Comparison of ENCODE assay signal across 21 cellular contexts in the genomic region with DNA sequence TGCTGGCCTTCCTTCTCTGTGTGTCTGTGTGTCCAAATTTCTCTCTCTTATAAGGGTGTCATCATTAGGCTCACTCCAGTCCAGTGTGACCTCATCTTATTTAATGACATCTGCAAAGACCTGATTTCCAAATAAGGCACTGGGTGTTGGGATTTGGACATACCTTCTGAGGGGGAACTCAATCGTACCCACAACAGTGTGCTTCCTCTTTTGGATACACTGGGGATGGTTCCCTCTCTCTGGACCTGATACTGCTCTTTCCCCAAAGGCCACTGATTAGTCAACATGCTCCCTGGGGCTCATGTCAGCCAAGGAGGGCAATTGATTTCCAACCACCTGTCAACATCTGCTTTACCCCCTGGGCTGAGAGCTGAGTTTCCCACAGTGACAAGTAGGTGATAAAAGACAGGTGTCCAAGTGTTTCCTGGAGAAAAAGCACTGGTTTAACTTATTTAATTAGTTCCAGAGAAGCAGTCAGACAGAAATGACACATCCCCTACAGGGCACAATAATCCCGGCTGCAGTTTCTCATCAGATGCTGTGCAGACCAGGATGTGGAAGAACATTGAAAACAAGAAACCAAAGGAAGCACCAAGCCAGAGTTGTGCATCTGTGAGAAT. TPM values are rescaled to one million over a fixed set of nuclear protein-coding genes. Genes with fewer than 3 reads are reported as not detected.
DNase-seq lines count a peak whose midpoint lies in the region; ATAC-seq, FAIRE-seq and TF ChIP-seq lines count a peak whose summit lies in the region.
"Had no signal": no experiment of that assay in that cellular context is flagged by ENCODE, and none has a peak within 500 bp of the region (broad histone marks: within the 10 kb centered on the region; RNA-seq: fewer than 3 reads in every experiment).

No MANE protein-coding gene starts in this region.

- H3K27ac ChIP-seq in HepG2 (ENCODE audit: extremely low read length, insufficient read depth, low read length) (no peak overlapping the region), right lobe of liver (no peak overlapping the region), VCaP (peak overlapping the region; percentile 83; the same call in 1 of the 2 replicates), PC-9 (no peak overlapping the region)
- H3K27ac ChIP-seq: sigmoid colon had no signal

- in situ Hi-C loops in HepG2 (cut with HindIII; ENCODE audit: extremely low pct_ligation_motif_present, low pct_unique_long_range_greater_than_20kb) = no loop called here

- no peaks in the 10 kb centered on the region for H3K36me3 ChIP-seq in HepG2 (replicated peaks in 1 of 2; ENCODE audit: control insufficient read depth in 1 of 2, insufficient read depth in 2 of 2, low read length in 2 of 2)
- H3K36me3 ChIP-seq in right lobe of liver = no peaks in the 10 kb centered on the region
- H3K36me3 ChIP-seq in PC-9 (ENCODE audit: low read depth) = no peaks in the 10 kb centered on the region
- H3K36me3 ChIP-seq: sigmoid colon had no signal

- no TSS peak for BruUV-seq in HepG2 (replicated peaks; lab: Mats Ljungman, UMichigan)
- no TSS peak for BruUV-seq in PC-9 (replicated peaks; lab: Mats Ljungman, UMichigan)

- 3% methylated on average over 2 of the region's 2 CpGs for WGBS in HepG2 (ENCODE audit: low lambda C conversion rate)
- WGBS in right lobe of liver (ENCODE audit: insufficient coverage, low coverage, low lambda C conversion rate, missing lambda C conversion rate) = 25% methylated on average over 2 of the region's 2 CpGs

- no peaks in the 10 kb centered on the region for H3K4me1 ChIP-seq in HepG2 (ENCODE audit: insufficient read depth, low read length)
- H3K4me1 ChIP-seq in right lobe of liver = no peaks in the 10 kb centered on the region
- H3K4me1 ChIP-seq in PC-9 (replicated peaks; ENCODE audit: insufficient read depth) = no peaks in the 10 kb centered on the region
- H3K4me1 ChIP-seq: sigmoid colon had no signal

- CTCF ChIA-PET in HepG2 (lab: Yijun Ruan, JAX; ENCODE audit: low intra/inter-chr PET ratio, low total read pairs) = no interaction called here
- CTCF ChIA-PET in PC-9 (lab: Charles Lee) = no interaction called here

- no peaks in the 10 kb centered on the region for H3K9me2 ChIP-seq in PC-9 (ENCODE audit: insufficient read depth)

- no peak for TF ChIP-seq RAD21 in HepG2 (CRISPR knock-in tag; IDR thresholded peaks at IDR 0.05)

- intact Hi-C loops in HepG2 (cut with micrococcal nuclease; ENCODE audit: unreplicated experiment) = no loop called here
- intact Hi-C loops in right lobe of liver (cut with DNase I) = no loop called here
- intact Hi-C loops in PC-9 (cut with micrococcal nuclease; ENCODE audit: unreplicated experiment) = no loop called here

- no peak for TF ChIP-seq EP300 in HepG2 (IDR thresholded peaks at IDR 0.05; ENCODE audit: low read depth in 2 of 2, low read length in 2 of 2)
- no peak for TF ChIP-seq EP300 in HepG2 (CRISPR knock-in tag; IDR thresholded peaks at IDR 0.05; ENCODE audit: borderline replicate concordance)

- H3K9me3 ChIP-seq in HepG2 (ENCODE audit: low read length) = no peaks in the 10 kb centered on the region
- no peaks in the 10 kb centered on the region for H3K9me3 ChIP-seq in right lobe of liver
- H3K9me3 ChIP-seq in PC-9 (ENCODE audit: insufficient read depth, low read depth) = no peaks in the 10 kb centered on the region
- H3K9me3 ChIP-seq: sigmoid colon had no signal

- POLR2A ChIA-PET in HepG2 (lab: Yijun Ruan, JAX) (no interaction called here), PC-9 (lab: Charles Lee; ENCODE audit: unreplicated experiment) (no interaction called here)

- DNase-seq in HepG2 (ENCODE audit: low spot score) (no peak), right lobe of liver (no peak), NCI-H345 treated with DMSO at 0.1 percent for 48 hours (lab: John Stamatoyannopoulos, UW; ENCODE audit: unreplicated experiment) (peak; percentile 71), PC-9 (no peak), RPMI8226 (no peak)
- DNase-seq: activated CD4-positive, alpha-beta T cell treated with anti-CD3 and anti-CD28 coated beads, Interleukin-2, amount 50 U/mL, for 4 hours; activated gamma-delta T cell treated with Interleukin-2 at 50 U/mL for 16 hours; CD4-positive, CD25-positive, alpha-beta regulatory T cell; cortex of kidney; Karpas-422; left colon; NCI-H1105 treated with DMSO at 0.1 percent for 48 hours; NCI-H446; nephron progenitor cell; SHP77 treated with DMSO at 0.1 percent for 48 hours had no signal

- H3K4me2 ChIP-seq in HepG2 (ENCODE audit: low read depth, low read length) = no peak overlapping the region
- H3K4me2 ChIP-seq in PC-9 = no peak overlapping the region

- H3K4me3 ChIP-seq in HepG2 (replicated peaks in 1 of 3; ENCODE audit: insufficient read depth in 1 of 3, low read depth in 2 of 3, low read length in 3 of 3) = no peak overlapping the region
- H3K4me3 ChIP-seq in right lobe of liver = no peak overlapping the region
- no peak overlapping the region for H3K4me3 ChIP-seq in PC-9
- H3K4me3 ChIP-seq: sigmoid colon had no signal

- no peak overlapping the region for H3K9ac ChIP-seq in HepG2 (ENCODE audit: insufficient read depth, low read depth, low read length)

- no peak for ATAC-seq in HepG2
- no peak for ATAC-seq in right lobe of liver
- no peak for ATAC-seq in HG03095 (IDR thresholded peaks at IDR 0.05; ENCODE audit: unreplicated experiment)
- ATAC-seq in HG03432 (IDR thresholded peaks at IDR 0.05; ENCODE audit: unreplicated experiment) = no peak
- ATAC-seq: left colon, WTC11 had no signal

- TF ChIP-seq POLR2A in HepG2 (IDR thresholded peaks at IDR 0.05; ENCODE audit: insufficient read depth in 1 of 2, low read depth in 2 of 2, low read length in 2 of 2) = no peak
- no peak for TF ChIP-seq POLR2A in right lobe of liver (IDR thresholded peaks at IDR 0.05)

- H2AFZ ChIP-seq in HepG2 (ENCODE audit: low read length) = no peak overlapping the region
- H2AFZ ChIP-seq in PC-9 = no peak overlapping the region

- H3F3A ChIP-seq in PC-9 (ENCODE audit: insufficient read depth, low read depth) = no peaks in the 10 kb centered on the region

- TF ChIP-seq CTCF in HepG2 (CRISPR knock-in tag; IDR thresholded peaks at IDR 0.05) (no peak), right lobe of liver (IDR thresholded peaks at IDR 0.05) (no peak), VCaP (conservative IDR thresholded peaks at IDR 0.05) (no peak), PC-9 (conservative IDR thresholded peaks at IDR 0.05) (no peak)

- no peak for FAIRE-seq in HepG2 (lab: Jason Lieb, UNC)
- FAIRE-seq: endometrium had no signal

- no peaks in the 10 kb centered on the region for H3K79me2 ChIP-seq in HepG2 (ENCODE audit: insufficient read depth, low read length)
- H3K79me2 ChIP-seq in PC-9 (ENCODE audit: low read depth) = no peaks in the 10 kb centered on the region

- H4K20me1 ChIP-seq in HepG2 (ENCODE audit: insufficient read depth, low read length) (no peaks in the 10 kb centered on the region), PC-9 (ENCODE audit: insufficient read depth) (0 out of 2 replicates have a peak, but pooled peaks cover 5% of the 10 kb centered on the region)

- peaks cover 5 to 52% of the 10 kb centered on the region in 2 experiments for H3K27me3 ChIP-seq in HepG2 (ENCODE audit: control insufficient read depth in 1 of 2, insufficient read depth in 2 of 2, low read length in 2 of 2)
- no peaks in the 10 kb centered on the region for H3K27me3 ChIP-seq in right lobe of liver
- H3K27me3 ChIP-seq in PC-9 (ENCODE audit: insufficient read depth, low read depth) = peaks cover 100% of the 10 kb centered on the region

TF ChIP-seq in HepG2, 621 proteins besides CTCF, POLR2A, EP300 and RAD21 (continues in another document):
- no peak for TF ChIP-seq DNMT3B (CRISPR knock-in tag; conservative IDR thresholded peaks at IDR 0.05)
- no peak for TF ChIP-seq NFIB (CRISPR knock-in tag; IDR thresholded peaks at IDR 0.05; ENCODE audit: borderline replicate concordance)
- TF ChIP-seq RBAK (CRISPR knock-in tag; IDR thresholded peaks at IDR 0.05) = no peak
- TF ChIP-seq, protein P1, sequence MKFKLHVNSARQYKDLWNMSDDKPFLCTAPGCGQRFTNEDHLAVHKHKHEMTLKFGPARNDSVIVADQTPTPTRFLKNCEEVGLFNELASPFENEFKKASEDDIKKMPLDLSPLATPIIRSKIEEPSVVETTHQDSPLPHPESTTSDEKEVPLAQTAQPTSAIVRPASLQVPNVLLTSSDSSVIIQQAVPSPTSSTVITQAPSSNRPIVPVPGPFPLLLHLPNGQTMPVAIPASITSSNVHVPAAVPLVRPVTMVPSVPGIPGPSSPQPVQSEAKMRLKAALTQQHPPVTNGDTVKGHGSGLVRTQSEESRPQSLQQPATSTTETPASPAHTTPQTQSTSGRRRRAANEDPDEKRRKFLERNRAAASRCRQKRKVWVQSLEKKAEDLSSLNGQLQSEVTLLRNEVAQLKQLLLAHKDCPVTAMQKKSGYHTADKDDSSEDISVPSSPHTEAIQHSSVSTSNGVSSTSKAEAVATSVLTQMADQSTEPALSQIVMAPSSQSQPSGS (CRISPR knock-in tag; IDR thresholded peaks at IDR 0.05) = no peak
- TF ChIP-seq ATF7 (IDR thresholded peaks at IDR 0.05) = 0 out of 2 replicates have a peak, but pooled peaks have one; percentile 33
- TF ChIP-seq ATF7 (CRISPR knock-in tag; IDR thresholded peaks at IDR 0.05) = no peak

RNA-seq across cellular contexts. Expression of gene CEP72, which starts 17.8 kb away (rescaled TPM):
- total RNA-seq in HepG2 (2016; rRNA removed; fragmentation: Illumina TruSeq; extraction: Trizol) (8.1 and 9.4 TPM in 2 replicates), right lobe of liver (1 to 10 TPM; 3.4 to 6.0 (median 4.2) TPM), PC-9 (2021) (83.3 and 86.8 TPM in 2 replicates)
- total RNA-seq in HepG2 (2016; cell fraction: cytosol; rRNA removed; fragmentation: Illumina TruSeq; extraction: Trizol; ENCODE audit: low read depth) = 11.3 and 14.4 TPM in 2 replicates
- 6.5 and 9.1 TPM in 2 replicates for total RNA-seq in HepG2 (2016; cell fraction: insoluble cytoplasmic fraction; rRNA removed; fragmentation: Illumina TruSeq; extraction: Trizol)
- 6.6 and 7.9 TPM in 2 replicates for total RNA-seq in HepG2 (2016; cell fraction: membrane; rRNA removed; fragmentation: Illumina TruSeq; extraction: Trizol)
- total RNA-seq in HepG2 (2016; cell fraction: nucleus; rRNA removed; fragmentation: Illumina TruSeq; extraction: Trizol) = 11.4 and 12.2 TPM in 2 replicates
- 3.4 and 4.4 TPM in 2 replicates for polyA plus RNA-seq in HepG2 (2011; rRNA removed)
- 1.9 and 3.9 TPM in 2 replicates for polyA plus RNA-seq in HepG2 (2011; cell fraction: cytosol; rRNA removed)
- polyA plus RNA-seq in HepG2 (2011; cell fraction: nucleus; rRNA removed) = 8.5 and 11.6 TPM in 2 replicates
- 1.8 and 3.2 TPM in 2 replicates for polyA plus RNA-seq in HepG2 (2012)
- polyA plus RNA-seq in HepG2 (2016; cell fraction: cytosol; fragmentation: Illumina TruSeq; extraction: Trizol; ENCODE audit: low read depth) = 0.64 and 0.84 TPM in 2 replicates
- 6.3 and 7.6 TPM in 2 replicates for polyA plus RNA-seq in HepG2 (2016; cell fraction: insoluble cytoplasmic fraction; fragmentation: Illumina TruSeq; extraction: Trizol; ENCODE audit: low read depth)
- polyA plus RNA-seq in HepG2 (2016; cell fraction: membrane; fragmentation: Illumina TruSeq; extraction: Trizol; ENCODE audit: low read depth) = 1.9 and 2.0 TPM in 2 replicates
- 17.4 and 20.5 TPM in 2 replicates for polyA plus RNA-seq in HepG2 (2016; cell fraction: nucleus; fragmentation: Illumina TruSeq; extraction: Trizol; ENCODE audit: insufficient read depth, low read depth)
- polyA minus RNA-seq in HepG2 (2011; rRNA and poly(A)+ RNA removed; ENCODE audit: low replicate concordance) = 15.4 and 136 TPM in 2 replicates
- polyA minus RNA-seq in HepG2 (2011; cell fraction: cytosol; rRNA and poly(A)+ RNA removed) = 3.4 and 4.0 TPM in 2 replicates
- polyA minus RNA-seq in HepG2 (2011; cell fraction: nucleus; rRNA and poly(A)+ RNA removed) = 13.1 and 17.0 TPM in 2 replicates
